Comparison of ENCODE assay signal across 9 cellular contexts in the genomic region with DNA sequence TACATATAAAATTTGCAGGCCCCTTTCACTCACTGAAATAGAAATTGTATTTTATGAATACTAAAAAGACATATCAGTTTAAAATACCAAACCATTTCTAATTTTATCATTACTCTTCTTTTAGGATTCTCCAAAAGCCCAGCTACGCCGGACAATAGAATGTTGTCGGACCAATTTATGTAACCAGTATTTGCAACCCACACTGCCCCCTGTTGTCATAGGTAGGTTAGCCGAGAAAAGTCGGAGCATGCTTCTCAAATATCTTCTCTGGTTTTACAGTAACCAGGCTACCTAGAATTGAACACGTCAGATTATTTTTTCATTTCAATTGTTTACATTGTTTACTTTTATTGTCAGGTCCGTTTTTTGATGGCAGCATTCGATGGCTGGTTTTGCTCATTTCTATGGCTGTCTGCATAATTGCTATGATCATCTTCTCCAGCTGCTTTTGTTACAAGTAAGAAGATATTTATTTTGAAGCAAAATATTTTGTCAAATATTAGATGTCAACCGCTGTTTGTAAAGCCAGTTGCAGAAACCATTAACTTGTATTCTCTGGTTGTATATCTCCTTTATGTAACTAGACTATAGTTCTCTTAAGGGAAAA. TPM values are rescaled to one million over a fixed set of nuclear protein-coding genes. Genes with fewer than 3 reads are reported as not detected.
DNase-seq lines count a peak whose midpoint lies in the region; ATAC-seq and TF ChIP-seq lines count a peak whose summit lies in the region.
"Had no signal": no experiment of that assay in that cellular context is flagged by ENCODE, and none has a peak within 500 bp of the region (broad histone marks: within the 10 kb centered on the region; RNA-seq: fewer than 3 reads in every experiment).

No MANE protein-coding gene starts in this region.

- 44% methylated on average over 9 of the region's 9 CpGs for WGBS in smooth muscle cell (ENCODE audit: low lambda C conversion rate)

- peak overlapping the region; percentile 17 for H3K4me2 ChIP-seq in smooth muscle cell

- H3K9me3 ChIP-seq in smooth muscle cell (replicated peaks; ENCODE audit: low read depth), result no peaks in the 10 kb centered on the region

- H3K9ac ChIP-seq in smooth muscle cell (ENCODE audit: low read depth), result no peak overlapping the region

- H3K4me1 ChIP-seq in smooth muscle cell (ENCODE audit: low read depth), result peaks cover 11% of the 10 kb centered on the region

- H3K27me3 ChIP-seq in smooth muscle cell (ENCODE audit: low read depth), result no peaks in the 10 kb centered on the region

- no peak overlapping the region for H2AFZ ChIP-seq in smooth muscle cell (ENCODE audit: low read depth)

- in situ Hi-C loops in G401 (cut with HindIII; ENCODE audit: low sequenced_read_pairs), result no loop called here

- peaks cover 9% of the 10 kb centered on the region for H3F3A ChIP-seq in smooth muscle cell (ENCODE audit: low read depth)

- ATAC-seq in HG02588 (IDR thresholded peaks at IDR 0.05; ENCODE audit: unreplicated experiment), result no peak

- H4K20me1 ChIP-seq in smooth muscle cell (ENCODE audit: low read depth), result no peaks in the 10 kb centered on the region

- peak; percentile 74 for TF ChIP-seq CTCF in RWPE1 (conservative IDR thresholded peaks at IDR 0.05; ENCODE audit: low read depth)
- TF ChIP-seq CTCF in smooth muscle cell (IDR thresholded peaks at IDR 0.05; ENCODE audit: borderline replicate concordance, insufficient read depth, poor library complexity, severe bottlenecking), result peak; percentile 74

- H3K4me3 ChIP-seq in smooth muscle cell, result no peak overlapping the region

- CTCF ChIA-PET in RWPE1 (lab: Yijun Ruan, JAX), result interaction anchor here (0.5 to 2.0 kb wide), 10 partner anchors 9 to 841 kb away, joined by 3 to 8 read pairs (median 4); no protein-coding TSS in a partner anchor

- H3K36me3 ChIP-seq in smooth muscle cell (ENCODE audit: low read depth), result peaks cover 21% of the 10 kb centered on the region

- peak; percentile 83 for DNase-seq in G401 (ENCODE audit: low spot score)
- DNase-seq in HUDEP-2 (lab: John Stamatoyannopoulos, UW; ENCODE audit: unreplicated experiment in 76 of 76), result peak in 58 of 76 experiments; percentile 3 to 69 (median 30)
- peak; percentile 57 for DNase-seq in RWPE1 (ENCODE audit: low spot score)
- peak; percentile 11 for DNase-seq in brain pericyte (ENCODE audit: low read depth, low spot score)
- peak; percentile 60 for DNase-seq in iPS-NIHi11 (ENCODE audit: low spot score)
- DNase-seq in smooth muscle cell (lab: John Stamatoyannopoulos, UW; ENCODE audit: unreplicated experiment), result no peak
- DNase-seq in activated effector memory CD4-positive, alpha-beta T cell treated with anti-CD3 and anti-CD28 coated beads, Interleukin-2, amount 50 U/mL, for 16 hours, result no peak
- DNase-seq: activated naive CD8-positive, alpha-beta T cell treated with anti-CD3 and anti-CD28 coated beads, Interleukin-2, amount 10 ng/mL, durations not matched to agents 7 days and 5 days had no signal

- H3K27ac ChIP-seq in RWPE1 (no peak overlapping the region), smooth muscle cell (ENCODE audit: low read depth) (no peak overlapping the region)

- no peaks in the 10 kb centered on the region for H3K79me2 ChIP-seq in smooth muscle cell (ENCODE audit: low read depth)

- POLR2A ChIA-PET in RWPE1 (lab: Yijun Ruan, JAX; ENCODE audit: low non-redundant PET), result interaction anchor here (1.2 kb wide), 1 partner anchor 143 kb away, joined by 4 read pairs; a partner anchor contains a TSS

RNA-seq across cellular contexts. Expression of a gene that starts 57.6 kb away (rescaled TPM):
- total RNA-seq in G401 (2014; rRNA removed; shearing (Covaris generic)), result 7.2 and 9.7 TPM in 2 replicates
- total RNA-seq in smooth muscle cell, result 0.09 and 0.90 TPM in 2 replicates
- polyA plus RNA-seq in smooth muscle cell, result 0.16 and 0.35 TPM in 2 replicates
- total RNA-seq: activated naive CD8-positive, alpha-beta T cell treated with anti-CD3 and anti-CD28 coated beads, Interleukin-2, amount 10 ng/mL, durations not matched to agents 7 days and 5 days had no signal

RNA-seq across cellular contexts. Expression of a gene that starts 58.6 kb away (rescaled TPM):
- 53.5 and 71.1 TPM in 2 replicates for total RNA-seq in G401 (2014; rRNA removed; shearing (Covaris generic))
- total RNA-seq in smooth muscle cell, result 2.6 and 6.7 TPM in 2 replicates
- 2.3 and 4.1 TPM in 2 replicates for polyA plus RNA-seq in smooth muscle cell
- total RNA-seq: activated naive CD8-positive, alpha-beta T cell treated with anti-CD3 and anti-CD28 coated beads, Interleukin-2, amount 10 ng/mL, durations not matched to agents 7 days and 5 days had no signal

Comparison
In these comparisons a context has a peak if more than half of its experiments do, and no peak if none do; other contexts are left out.
1. DNase-seq: peak in G401 (single experiment), HUDEP-2 (58 of 76), RWPE1 (single experiment), brain pericyte (single experiment) and iPS-NIHi11 (single experiment); none in smooth muscle cell (single experiment) and activated effector memory CD4-positive, alpha-beta T cell treated with anti-CD3 and anti-CD28 coated beads, Interleukin-2, amount 50 U/mL, for 16 hours (single experiment).